In genomic region chr16:88769617-88770458, GRCh38 we compare ENCODE assay signal across 8 cellular contexts.
DNase-seq lines count a peak whose midpoint lies in the region; ATAC-seq and TF ChIP-seq lines count a peak whose summit lies in the region.

No MANE protein-coding gene starts in this region.

- peaks cover 47 to 55% of the 10 kb centered on the region in 2 donors for H3K4me1 ChIP-seq in mucosa of rectum (ENCODE audit: control insufficient read depth in 2 of 2, insufficient read depth in 2 of 2, low read length in 2 of 2)

- peak; percentile 28 for DNase-seq in NCI-H2107 treated with DMSO at 0.1 percent for 48 hours (lab: John Stamatoyannopoulos, UW; ENCODE audit: unreplicated experiment)
- no peak for DNase-seq in NCI-H2107 (lab: John Stamatoyannopoulos, UW)
- DNase-seq in NAMALWA (ENCODE audit: low spot score) = peak; percentile 90
- no peak for DNase-seq in brain microvascular endothelial cell
- DNase-seq in T-helper 9 cell = no peak
- no peak for DNase-seq in KG1 (lab: John Stamatoyannopoulos, UW)

- H3K27ac ChIP-seq in brain microvascular endothelial cell (peak overlapping the region; percentile 46), mucosa of rectum (ENCODE audit: low read depth in 2 of 2, low read length in 2 of 2) (peak overlapping the region; percentile 72 to 85)

- no peak for TF ChIP-seq CTCF in brain microvascular endothelial cell (IDR thresholded peaks at IDR 0.05; ENCODE audit: low read depth, low read length, missing control alignments)

- ATAC-seq in HG03342 (IDR thresholded peaks at IDR 0.05; ENCODE audit: unreplicated experiment) = no peak

- no peaks in the 10 kb centered on the region for H3K9me3 ChIP-seq in mucosa of rectum (ENCODE audit: control insufficient read depth in 2 of 2, low read length in 2 of 2)

- H3K36me3 ChIP-seq in brain microvascular endothelial cell (replicated peaks) = peaks cover 5% of the 10 kb centered on the region
- no peaks in the 10 kb centered on the region for H3K36me3 ChIP-seq in mucosa of rectum (ENCODE audit: control insufficient read depth in 2 of 2, insufficient read depth in 2 of 2, low read length in 2 of 2)

- H3K27me3 ChIP-seq in brain microvascular endothelial cell (replicated peaks) (no peaks in the 10 kb centered on the region), mucosa of rectum (ENCODE audit: control insufficient read depth in 2 of 2, insufficient read depth in 2 of 2, low read length in 2 of 2) (no peaks in the 10 kb centered on the region)

- in situ Hi-C loops in brain microvascular endothelial cell (cut with HindIII; ENCODE audit: low pct_ligation_motif_present, low sequenced_read_pairs) = loop anchor here (25.0 kb wide), 1 partner anchor 392 kb away; the partner anchor contains the start of gene CDH15

- H3K4me3 ChIP-seq in brain microvascular endothelial cell (ENCODE audit: low read depth, low read length) (no peak overlapping the region), mucosa of rectum (ENCODE audit: low read length in 2 of 2) (peak overlapping the region in 1 of 2 donors; percentile 48)

- peak overlapping the region; percentile 26 to 51 for H3K9ac ChIP-seq in mucosa of rectum (ENCODE audit: low read depth in 1 of 2, low read length in 2 of 2)

Comparison
In these comparisons a context has a peak if more than half of its experiments do, and no peak if none do; other contexts are left out.
1. DNase-seq: peak in NCI-H2107 treated with DMSO at 0.1 percent for 48 hours (single experiment) and NAMALWA (single experiment); none in NCI-H2107 (single experiment), brain microvascular endothelial cell (single experiment), T-helper 9 cell (single experiment) and KG1 (single experiment).